In genomic region chr3:179826247-179826637, GRCh38 we compare ENCODE assay signal across 25 cellular contexts.
"Had no signal": no experiment of that assay in that cellular context is flagged by ENCODE, and none has a peak within 500 bp of the region (broad histone marks: within the 10 kb centered on the region; RNA-seq: fewer than 3 reads in every experiment).

No MANE protein-coding gene starts in this region.

- H3K27me3 Mint-ChIP-seq: IgD-negative memory B cell had no signal

- H3K27ac ChIP-seq: brain microvascular endothelial cell, SK-N-MC, WERI-Rb-1 had no signal

- H3K4me3 Mint-ChIP-seq: activated CD8-positive, alpha-beta memory T cell treated with anti-CD3 and anti-CD28 coated beads, Interleukin-2, amount 10 ng/mL, durations not matched to agents 7 days and 5 days; activated naive CD8-positive, alpha-beta T cell; activated T-cell treated with anti-CD3 and anti-CD28 coated beads, Interleukin-2, amount 50 U/mL, for 24 hours; activated T-helper 1 cell treated with anti-CD3 and anti-CD28 coated beads, Interleukin-12 subunit alpha, Interleukin-12 subunit beta, Interleukin-2, Interleukin-4 antibody, amounts not matched to agents 30 ng/mL and 10 ng/mL and 1 ng/mL, durations not matched to agents 14 hours and 24 hours and 36 hours; IgD-negative memory B cell; T-cell had no signal

- ATAC-seq: activated CD4-positive, CD25-positive, alpha-beta regulatory T cell treated with anti-CD3 and anti-CD28 coated beads, Interleukin-2, amount 50 U/mL, for 24 hours; activated CD8-positive, alpha-beta memory T cell treated with anti-CD3 and anti-CD28 coated beads, Interleukin-2, amount 10 ng/mL, durations not matched to agents 7 days and 5 days; PC-3; T-cell had no signal

- H3K36me3 ChIP-seq: brain microvascular endothelial cell, WERI-Rb-1 had no signal

- H3K27ac Mint-ChIP-seq: activated CD8-positive, alpha-beta memory T cell treated with anti-CD3 and anti-CD28 coated beads, Interleukin-2, amount 10 ng/mL, durations not matched to agents 7 days and 5 days; activated naive CD8-positive, alpha-beta T cell; activated T-cell treated with anti-CD3 and anti-CD28 coated beads, Interleukin-2, amount 50 U/mL, for 24 hours; activated T-helper 1 cell treated with anti-CD3 and anti-CD28 coated beads, Interleukin-12 subunit alpha, Interleukin-12 subunit beta, Interleukin-2, Interleukin-4 antibody, amounts not matched to agents 30 ng/mL and 10 ng/mL and 1 ng/mL, durations not matched to agents 14 hours and 24 hours and 36 hours; IgD-negative memory B cell; T-cell had no signal

- H3K27me3 ChIP-seq: brain microvascular endothelial cell had no signal

- H3K4me1 Mint-ChIP-seq: activated CD8-positive, alpha-beta memory T cell treated with anti-CD3 and anti-CD28 coated beads, Interleukin-2, amount 10 ng/mL, durations not matched to agents 7 days and 5 days; IgD-negative memory B cell; T-cell had no signal

- H3K9me3 Mint-ChIP-seq: activated T-cell treated with anti-CD3 and anti-CD28 coated beads, Interleukin-2, amount 50 U/mL, for 24 hours; activated T-helper 1 cell treated with anti-CD3 and anti-CD28 coated beads, Interleukin-12 subunit alpha, Interleukin-12 subunit beta, Interleukin-2, Interleukin-4 antibody, amounts not matched to agents 30 ng/mL and 10 ng/mL and 1 ng/mL, durations not matched to agents 14 hours and 24 hours and 36 hours; IgD-negative memory B cell; T-cell had no signal

- DNase-seq: activated CD4-positive, alpha-beta T cell treated with anti-CD3 and anti-CD28 coated beads for 48 hours; activated CD4-positive, alpha-beta T cell treated with anti-CD3 and anti-CD28 coated beads, Interleukin-2, amount 50 U/mL, for 48 hours; activated CD8-positive, alpha-beta memory T cell treated with anti-CD3 and anti-CD28 coated beads, Interleukin-2, amount 10 ng/mL, durations not matched to agents 7 days and 5 days; activated effector memory CD4-positive, alpha-beta T cell treated with Interleukin-2 at 50 U/mL for 16 hours; activated naive CD4-positive, alpha-beta T cell; activated T-cell treated with anti-CD3 and anti-CD28 coated beads, Interleukin-2, amount 50 U/mL, for 24 hours; amygdala; brain microvascular endothelial cell; KG1; MV-4-11; NCI-H1092 treated with DMSO at 0.1 percent for 48 hours; NCI-H1417 treated with DMSO at 0.1 percent for 48 hours; NCI-H1694; NCI-H2029; NCI-H510A treated with DMSO at 0.1 percent for 48 hours; PC-3; T-cell; T-helper 2 cell; T1000; WERI-Rb-1 had no signal

- H3K4me3 ChIP-seq: SK-N-MC had no signal

- H3K36me3 Mint-ChIP-seq: activated CD8-positive, alpha-beta memory T cell treated with anti-CD3 and anti-CD28 coated beads, Interleukin-2, amount 10 ng/mL, durations not matched to agents 7 days and 5 days; activated naive CD8-positive, alpha-beta T cell; T-cell had no signal
